11 cellular contexts compared by ENCODE assay signal in the genomic region with DNA sequence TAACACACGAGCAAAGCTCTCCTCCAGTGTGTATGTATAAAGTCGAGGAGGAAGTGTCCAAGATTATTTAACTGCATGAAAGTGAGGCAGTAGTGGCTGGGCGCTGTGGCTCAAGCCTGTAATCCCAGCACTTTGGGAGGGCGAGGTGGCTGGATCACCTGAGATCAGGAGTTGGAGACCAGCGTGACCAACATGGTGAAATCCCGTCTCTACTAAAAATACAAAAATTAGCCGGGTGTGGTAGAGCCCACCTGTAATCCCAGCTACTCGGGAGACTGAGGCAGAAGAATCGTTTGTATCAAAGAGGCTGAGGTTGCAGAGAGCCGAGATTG. TPM values are rescaled to one million over a fixed set of nuclear protein-coding genes. Genes with fewer than 3 reads are reported as not detected.
DNase-seq lines count a peak whose midpoint lies in the region; ATAC-seq and TF ChIP-seq lines count a peak whose summit lies in the region.
"Had no signal": no experiment of that assay in that cellular context is flagged by ENCODE, and none has a peak within 500 bp of the region (broad histone marks: within the 10 kb centered on the region; RNA-seq: fewer than 3 reads in every experiment).

No MANE protein-coding gene starts in this region.

- 51 to 65% (median 55%) methylated on average over 10 of the region's 10 CpGs for WGBS in stomach, 5 donors

- H3K4me3 Mint-ChIP-seq in Caco-2 (ENCODE audit: unreplicated experiment) = peak overlapping the region; percentile 88
- peak overlapping the region; percentile 90 for H3K4me3 Mint-ChIP-seq in activated naive CD8-positive, alpha-beta T cell treated with anti-CD3 and anti-CD28 coated beads, Interleukin-2, amount 50 U/mL, for 24 hours
- H3K4me3 Mint-ChIP-seq in naive thymus-derived CD8-positive, alpha-beta T cell = peak overlapping the region; percentile 84 to 97 (median 91)

- peaks cover 3% of the 10 kb centered on the region for H3K36me3 ChIP-seq in Caco-2 (ENCODE audit: control insufficient read depth, insufficient read depth, low read length)
- H3K36me3 ChIP-seq in stomach = peaks cover 13 to 38% (median 27%) of the 10 kb centered on the region in 4 donors

- no peak for TF ChIP-seq POLR2A in stomach (IDR thresholded peaks at IDR 0.05)

- no peaks in the 10 kb centered on the region for H3K27me3 Mint-ChIP-seq in Caco-2 (ENCODE audit: insufficient read depth, unreplicated experiment)
- H3K27me3 Mint-ChIP-seq in activated naive CD8-positive, alpha-beta T cell treated with anti-CD3 and anti-CD28 coated beads, Interleukin-2, amount 50 U/mL, for 24 hours = no peaks in the 10 kb centered on the region
- no peaks in the 10 kb centered on the region for H3K27me3 Mint-ChIP-seq in naive thymus-derived CD8-positive, alpha-beta T cell

- BruUV-seq in Caco-2 (replicated peaks; lab: Mats Ljungman, UMichigan) = no TSS peak

- no peak overlapping the region for H3K27ac ChIP-seq in stomach

- TF ChIP-seq EP300 in stomach (IDR thresholded peaks at IDR 0.05) = no peak

- CTCF ChIA-PET in Caco-2 (lab: Charles Lee) = interaction anchor here (0.6 to 2.5 kb wide), 5 partner anchors 50 to 343 kb away, joined by 3 to 37 read pairs (median 9); a partner anchor contains a TSS

- H3K4me1 ChIP-seq in Caco-2 (0 out of 2 replicates have a peak, but pooled peaks cover 5% of the 10 kb centered on the region), stomach (peaks cover 11 to 27% (median 24%) of the 10 kb centered on the region in 4 donors)

- no peaks in the 10 kb centered on the region; the same call in 1 of the 2 replicates for H3K9me3 ChIP-seq in Caco-2
- H3K9me3 ChIP-seq in stomach = peaks cover 0 to 15% (median 9%) of the 10 kb centered on the region in 4 donors

- DNase-seq in Caco-2 (no peak), stomach (no peak)
- DNase-seq in activated naive CD8-positive, alpha-beta T cell treated with anti-CD3 and anti-CD28 coated beads, Interleukin-2, amount 50 U/mL, for 24 hours = no peak
- no peak for DNase-seq in naive thymus-derived CD8-positive, alpha-beta T cell
- no peak for DNase-seq in activated effector memory CD4-positive, alpha-beta T cell treated with Interleukin-2 at 50 U/mL for 16 hours
- DNase-seq: SIG-M5 had no signal

- H3K27me3 ChIP-seq in Caco-2 (replicated peaks; ENCODE audit: control insufficient read depth, insufficient read depth, low read length) (no peaks in the 10 kb centered on the region), stomach (no peaks in the 10 kb centered on the region)
- H3K27me3 ChIP-seq: transverse colon had no signal

- H3K4me3 ChIP-seq in Caco-2 (ENCODE audit: low read depth, low read length) = no peak overlapping the region
- H3K4me3 ChIP-seq in stomach = no peak overlapping the region

- intact Hi-C loops in Caco-2 (cut with micrococcal nuclease; ENCODE audit: unreplicated experiment) (loop anchor here (1.0 to 5.0 kb wide), 4 partner anchors 153 to 444 kb away; a partner anchor contains a TSS), stomach (cut with DNase I; ENCODE audit: low total_unique reads) (loop anchor here (5.0 kb wide), 1 partner anchor 84 kb away; no protein-coding TSS in a partner anchor)

- peaks cover 16% of the 10 kb centered on the region for H3K4me1 Mint-ChIP-seq in Caco-2 (ENCODE audit: low read depth, unreplicated experiment)
- H3K4me1 Mint-ChIP-seq in activated naive CD8-positive, alpha-beta T cell treated with anti-CD3 and anti-CD28 coated beads, Interleukin-2, amount 50 U/mL, for 24 hours = peaks cover 38% of the 10 kb centered on the region
- H3K4me1 Mint-ChIP-seq in naive thymus-derived CD8-positive, alpha-beta T cell = peaks cover 17 to 43% (median 36%) of the 10 kb centered on the region in 4 donors

- H3K36me3 Mint-ChIP-seq in Caco-2 (ENCODE audit: insufficient read depth, unreplicated experiment) = peaks cover 35% of the 10 kb centered on the region
- H3K36me3 Mint-ChIP-seq in activated naive CD8-positive, alpha-beta T cell treated with anti-CD3 and anti-CD28 coated beads, Interleukin-2, amount 50 U/mL, for 24 hours (ENCODE audit: low read depth) = peaks cover 24% of the 10 kb centered on the region
- H3K36me3 Mint-ChIP-seq in naive thymus-derived CD8-positive, alpha-beta T cell = peaks cover 14 to 26% (median 22%) of the 10 kb centered on the region in 3 donors

- POLR2A ChIA-PET in Caco-2 (lab: Charles Lee) = no interaction called here
- POLR2A ChIA-PET in naive thymus-derived CD8-positive, alpha-beta T cell (lab: Charles Lee) = interaction anchor here (0.6 to 2.4 kb wide), 8 partner anchors 15 to 354 kb away, joined by 3 to 8 read pairs (median 4); a partner anchor contains a TSS

- no peak for TF ChIP-seq CTCF in Caco-2 (IDR thresholded peaks at IDR 0.05; ENCODE audit: insufficient read depth in 1 of 2, low read depth in 1 of 2, low read length in 1 of 2, severe bottlenecking in 1 of 2, unreplicated experiment in 1 of 2)
- TF ChIP-seq CTCF in LNCAP (IDR thresholded peaks at IDR 0.05) = peak; percentile 32; the same call in 1 of the 2 replicates
- TF ChIP-seq CTCF in stomach (IDR thresholded peaks at IDR 0.05) = no peak

- peaks cover 9% of the 10 kb centered on the region for H3K9me3 Mint-ChIP-seq in Caco-2 (ENCODE audit: unreplicated experiment)
- H3K9me3 Mint-ChIP-seq in activated naive CD8-positive, alpha-beta T cell treated with anti-CD3 and anti-CD28 coated beads, Interleukin-2, amount 50 U/mL, for 24 hours = peaks cover 12% of the 10 kb centered on the region
- peaks cover 0 to 16% (median 8%) of the 10 kb centered on the region in 9 donors for H3K9me3 Mint-ChIP-seq in naive thymus-derived CD8-positive, alpha-beta T cell

- peak overlapping the region; percentile 63 for H3K27ac Mint-ChIP-seq in Caco-2 (ENCODE audit: unreplicated experiment)
- no peak overlapping the region for H3K27ac Mint-ChIP-seq in activated naive CD8-positive, alpha-beta T cell treated with anti-CD3 and anti-CD28 coated beads, Interleukin-2, amount 50 U/mL, for 24 hours
- H3K27ac Mint-ChIP-seq in naive thymus-derived CD8-positive, alpha-beta T cell = peak overlapping the region in 4 of 10 donors; percentile 7 to 88 (median 63)

- no peak for ATAC-seq in activated naive CD8-positive, alpha-beta T cell treated with anti-CD3 and anti-CD28 coated beads, Interleukin-2, amount 50 U/mL, for 24 hours
- no peak for ATAC-seq in naive thymus-derived CD8-positive, alpha-beta T cell
- ATAC-seq in GM19023 (IDR thresholded peaks at IDR 0.05; ENCODE audit: unreplicated experiment) (no peak), SK-N-SH treated with all-trans-retinoic acid at 6 μM for 48 hours (no peak)

TF ChIP-seq in SK-N-SH treated with all-trans-retinoic acid at 6 μM for 48 hours, 23 proteins besides CTCF, POLR2A, EP300 and RAD21:
- no peak for TF ChIP-seq TOX (CRISPR knock-in tag; IDR thresholded peaks at IDR 0.05; ENCODE audit: borderline replicate concordance)
- no peak for TF ChIP-seq ZFP3 (CRISPR knock-in tag; IDR thresholded peaks at IDR 0.05)
- no peak for TF ChIP-seq TCF4 (CRISPR knock-in tag; IDR thresholded peaks at IDR 0.05; ENCODE audit: borderline replicate concordance)
- TF ChIP-seq PPARA (CRISPR knock-in tag; IDR thresholded peaks at IDR 0.05; ENCODE audit: borderline replicate concordance) = no peak
- TF ChIP-seq, protein P1, sequence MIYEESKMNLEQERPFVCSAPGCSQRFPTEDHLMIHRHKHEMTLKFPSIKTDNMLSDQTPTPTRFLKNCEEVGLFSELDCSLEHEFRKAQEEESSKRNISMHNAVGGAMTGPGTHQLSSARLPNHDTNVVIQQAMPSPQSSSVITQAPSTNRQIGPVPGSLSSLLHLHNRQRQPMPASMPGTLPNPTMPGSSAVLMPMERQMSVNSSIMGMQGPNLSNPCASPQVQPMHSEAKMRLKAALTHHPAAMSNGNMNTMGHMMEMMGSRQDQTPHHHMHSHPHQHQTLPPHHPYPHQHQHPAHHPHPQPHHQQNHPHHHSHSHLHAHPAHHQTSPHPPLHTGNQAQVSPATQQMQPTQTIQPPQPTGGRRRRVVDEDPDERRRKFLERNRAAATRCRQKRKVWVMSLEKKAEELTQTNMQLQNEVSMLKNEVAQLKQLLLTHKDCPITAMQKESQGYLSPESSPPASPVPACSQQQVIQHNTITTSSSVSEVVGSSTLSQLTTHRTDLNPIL (CRISPR knock-in tag; IDR thresholded peaks at IDR 0.05; ENCODE audit: low read depth) = no peak
- TF ChIP-seq ZNF70 (CRISPR knock-in tag; IDR thresholded peaks at IDR 0.05) = no peak

RNA-seq across cellular contexts. Expression of a gene that starts 1.2 kb away (rescaled TPM):
- total RNA-seq in Caco-2 (2022) = 5.8 TPM in 2 replicates
- total RNA-seq in naive thymus-derived CD8-positive, alpha-beta T cell = 1 to 10 TPM; 7.4 to 8.2 TPM
- 1 to 10 TPM in 2 of 3 donors, under 1 TPM in 1; 0.88 to 2.7 (median 1.9) TPM for polyA plus RNA-seq in naive thymus-derived CD8-positive, alpha-beta T cell
- total RNA-seq in stomach = 1 to 10 TPM in 4 of 5 donors, not detected in 1; 1.3 to 5.0 (median 2.2) TPM
- polyA plus RNA-seq in stomach = 1 to 10 TPM; 2.6 to 2.9 (median 2.9) TPM

RNA-seq across cellular contexts. Expression of a gene that starts 15.2 kb away (rescaled TPM):
- total RNA-seq in Caco-2 (2022) (not detected in 2 replicates), stomach (1 to 10 TPM in 3 of 5 donors, not detected in 2; 6.7 to 10.0 (median 8.1) TPM)
- 1 to 10 TPM; 4.4 to 5.5 TPM for total RNA-seq in naive thymus-derived CD8-positive, alpha-beta T cell
- under 1 TPM; 0.52 to 0.82 (median 0.77) TPM for polyA plus RNA-seq in naive thymus-derived CD8-positive, alpha-beta T cell
- polyA plus RNA-seq in stomach = 1 to 10 TPM in 1 of 3 donors, under 1 TPM in 2; 0.60 to 1.8 (median 0.81) TPM
- total RNA-seq: NCI-H460 had no signal

RNA-seq across cellular contexts. Expression of a gene that starts 21.5 kb away (rescaled TPM):
- total RNA-seq in Caco-2 (2022) (3.6 and 5.6 TPM in 2 replicates), stomach (10 to 100 TPM in 2 of 5 donors, 1 to 10 TPM in 2, under 1 TPM in 1; 0.58 to 25.1 (median 7.0) TPM)
- total RNA-seq in naive thymus-derived CD8-positive, alpha-beta T cell = 10 to 100 TPM; 29.1 to 32.4 TPM
- polyA plus RNA-seq in naive thymus-derived CD8-positive, alpha-beta T cell = 10 to 100 TPM; 17.8 to 22.6 (median 19.9) TPM
- 1 to 10 TPM; 2.9 to 3.5 (median 3.4) TPM for polyA plus RNA-seq in stomach
